In the genomic region with DNA sequence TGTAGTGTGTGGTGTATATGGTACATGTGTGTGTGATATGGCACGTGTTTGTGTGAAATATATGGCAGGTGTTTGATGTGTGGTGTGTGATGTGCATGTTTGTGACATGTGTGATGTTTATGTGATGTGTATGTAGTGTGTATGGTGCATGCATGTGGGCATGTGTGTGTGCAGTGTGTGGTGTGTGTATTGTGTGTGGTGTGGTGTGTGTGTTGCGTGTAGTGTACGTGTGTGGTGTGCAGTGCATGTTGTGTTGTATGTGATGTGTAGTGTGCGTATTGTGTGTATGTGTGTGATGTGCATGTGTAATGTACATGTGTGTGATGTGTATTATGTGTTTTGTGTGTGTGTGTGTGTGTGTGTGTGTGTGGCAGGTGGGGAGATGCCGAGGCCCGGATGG, we compare ENCODE assay signal across 1 cellular context.
TF ChIP-seq lines count a peak whose summit lies in the region.

No MANE protein-coding gene starts in this region.

TF ChIP-seq in HepG2, 621 proteins besides CTCF, POLR2A, EP300 and RAD21 (continued from another document):
- TF ChIP-seq PRDM10 (CRISPR knock-in tag; IDR thresholded peaks at IDR 0.05; ENCODE audit: low read depth) (no peak), FOXP1 (IDR thresholded peaks at IDR 0.05) (peak; percentile 37; the same call in 1 of the 2 replicates), FOXP1 (CRISPR knock-in tag; IDR thresholded peaks at IDR 0.05) (no peak), XBP1 (CRISPR knock-in tag; IDR thresholded peaks at IDR 0.05) (no peak), ZNF646 (CRISPR knock-in tag; IDR thresholded peaks at IDR 0.05) (peak; percentile 70; the same call in 1 of the 2 replicates), ZNF282 (IDR thresholded peaks at IDR 0.05; ENCODE audit: partially characterized antibody) (peak; percentile 19), SP5 (CRISPR knock-in tag; IDR thresholded peaks at IDR 0.05; ENCODE audit: borderline replicate concordance, low read depth) (no peak), UBTF (CRISPR knock-in tag; IDR thresholded peaks at IDR 0.05) (no peak), IKZF1 (IDR thresholded peaks at IDR 0.05) (peak; percentile 59; the same call in 1 of the 2 replicates), NR3C1 (CRISPR knock-in tag; IDR thresholded peaks at IDR 0.05) (no peak), ATM (IDR thresholded peaks at IDR 0.05; ENCODE audit: borderline replicate concordance) (0 out of 2 replicates have a peak, but pooled peaks have one; percentile 7)
- TF ChIP-seq, protein P1, sequence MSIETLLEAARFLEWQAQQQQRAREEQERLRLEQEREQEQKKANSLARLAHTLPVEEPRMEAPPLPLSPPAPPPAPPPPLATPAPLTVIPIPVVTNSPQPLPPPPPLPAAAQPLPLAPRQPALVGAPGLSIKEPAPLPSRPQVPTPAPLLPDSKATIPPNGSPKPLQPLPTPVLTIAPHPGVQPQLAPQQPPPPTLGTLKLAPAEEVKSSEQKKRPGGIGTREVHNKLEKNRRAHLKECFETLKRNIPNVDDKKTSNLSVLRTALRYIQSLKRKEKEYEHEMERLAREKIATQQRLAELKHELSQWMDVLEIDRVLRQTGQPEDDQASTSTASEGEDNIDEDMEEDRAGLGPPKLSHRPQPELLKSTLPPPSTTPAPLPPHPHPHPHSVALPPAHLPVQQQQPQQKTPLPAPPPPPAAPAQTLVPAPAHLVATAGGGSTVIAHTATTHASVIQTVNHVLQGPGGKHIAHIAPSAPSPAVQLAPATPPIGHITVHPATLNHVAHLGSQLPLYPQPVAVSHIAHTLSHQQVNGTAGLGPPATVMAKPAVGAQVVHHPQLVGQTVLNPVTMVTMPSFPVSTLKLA (IDR thresholded peaks at IDR 0.05): peak; percentile 62
